8 cellular contexts compared by ENCODE assay signal in genomic region chr7:90655566-90655965, GRCh38. TPM values are rescaled to one million over a fixed set of nuclear protein-coding genes. Genes with fewer than 3 reads are reported as not detected.
DNase-seq lines count a peak whose midpoint lies in the region; ATAC-seq and TF ChIP-seq lines count a peak whose summit lies in the region.
"Had no signal": no experiment of that assay in that cellular context is flagged by ENCODE, and none has a peak within 500 bp of the region (broad histone marks: within the 10 kb centered on the region; RNA-seq: fewer than 3 reads in every experiment).

No MANE protein-coding gene starts in this region.

- peaks cover 43% of the 10 kb centered on the region for H3K9me3 Mint-ChIP-seq in neural progenitor cell

- H3K4me3 ChIP-seq in mammary epithelial cell (replicated peaks in 1 of 3; ENCODE audit: insufficient read depth in 1 of 3, low read depth in 2 of 3, low read length in 3 of 3) = no peak overlapping the region
- no peak overlapping the region for H3K4me3 ChIP-seq in smooth muscle cell
- no peak overlapping the region for H3K4me3 ChIP-seq in neural progenitor cell

- ATAC-seq in GM18907 (IDR thresholded peaks at IDR 0.05; ENCODE audit: unreplicated experiment) = peak; percentile 68
- peak; percentile 65 for ATAC-seq in HG03342 (IDR thresholded peaks at IDR 0.05; ENCODE audit: unreplicated experiment)
- ATAC-seq: HepG2 had no signal

- H3K4me3 Mint-ChIP-seq in neural progenitor cell = no peak overlapping the region

- no peaks in the 10 kb centered on the region for H3K9me3 ChIP-seq in mammary epithelial cell (replicated peaks; ENCODE audit: insufficient read depth, low read length)
- H3K9me3 ChIP-seq in smooth muscle cell (replicated peaks; ENCODE audit: low read depth) = no peaks in the 10 kb centered on the region
- no peaks in the 10 kb centered on the region for H3K9me3 ChIP-seq in neural progenitor cell (ENCODE audit: low read depth)

- TF ChIP-seq CTCF in mammary epithelial cell (conservative IDR thresholded peaks at IDR 0.05 in 1 of 2, IDR thresholded peaks at IDR 0.05 in 1 of 2; ENCODE audit: extremely low read depth in 1 of 2, insufficient read depth in 1 of 2, low read depth in 1 of 2, low read length in 2 of 2) = no peak
- TF ChIP-seq CTCF in smooth muscle cell (IDR thresholded peaks at IDR 0.05; ENCODE audit: borderline replicate concordance, insufficient read depth, poor library complexity, severe bottlenecking) = no peak
- TF ChIP-seq CTCF in neural progenitor cell (IDR thresholded peaks at IDR 0.05) = no peak

- H3K27ac Mint-ChIP-seq in neural progenitor cell = no peak overlapping the region

- no peaks in the 10 kb centered on the region for H3K27me3 Mint-ChIP-seq in neural progenitor cell (ENCODE audit: insufficient read depth, low read depth)

- H2AFZ ChIP-seq in mammary epithelial cell (ENCODE audit: low read depth, low read length) = peak overlapping the region; percentile 40
- H2AFZ ChIP-seq in smooth muscle cell (ENCODE audit: low read depth) = no peak overlapping the region
- no peak overlapping the region for H2AFZ ChIP-seq in neural progenitor cell (replicated peaks)

- H3K4me1 ChIP-seq in mammary epithelial cell (ENCODE audit: insufficient read depth, low read length) = peaks cover 16% of the 10 kb centered on the region
- no peaks in the 10 kb centered on the region for H3K4me1 ChIP-seq in smooth muscle cell (ENCODE audit: low read depth)
- H3K4me1 ChIP-seq in neural progenitor cell = peaks cover 4% of the 10 kb centered on the region

- H3K36me3 ChIP-seq in mammary epithelial cell (ENCODE audit: insufficient read depth, low read length) (no peaks in the 10 kb centered on the region), smooth muscle cell (ENCODE audit: low read depth) (no peaks in the 10 kb centered on the region), neural progenitor cell (no peaks in the 10 kb centered on the region)

- H3K79me2 ChIP-seq in mammary epithelial cell (ENCODE audit: insufficient read depth, low read length) = peaks cover 68% of the 10 kb centered on the region
- peaks cover 9% of the 10 kb centered on the region for H3K79me2 ChIP-seq in smooth muscle cell (ENCODE audit: low read depth)
- peaks cover 80% of the 10 kb centered on the region for H3K79me2 ChIP-seq in neural progenitor cell (ENCODE audit: low read depth)

- no peaks in the 10 kb centered on the region for H4K20me1 ChIP-seq in mammary epithelial cell (ENCODE audit: insufficient read depth, low read length)
- no peaks in the 10 kb centered on the region for H4K20me1 ChIP-seq in smooth muscle cell (ENCODE audit: low read depth)
- no peaks in the 10 kb centered on the region for H4K20me1 ChIP-seq in neural progenitor cell (ENCODE audit: low read depth)

- H3K27ac ChIP-seq in mammary epithelial cell (ENCODE audit: insufficient read depth, low read depth, low read length) = peak overlapping the region; percentile 43
- peak overlapping the region; percentile 28 for H3K27ac ChIP-seq in smooth muscle cell (ENCODE audit: low read depth)
- H3K27ac ChIP-seq in neural progenitor cell = no peak overlapping the region

- peak; percentile 80 for DNase-seq in mammary epithelial cell
- DNase-seq in smooth muscle cell (lab: John Stamatoyannopoulos, UW; ENCODE audit: unreplicated experiment) = no peak
- DNase-seq in posterior cingulate gyrus = no peak
- no peak for DNase-seq in neural progenitor cell (ENCODE audit: low spot score)
- DNase-seq in NCI-H2029 (lab: John Stamatoyannopoulos, UW) = no peak

- dilution Hi-C loops in mammary epithelial cell (cut with HindIII; ENCODE audit: low sequenced_read_pairs) = loop anchor here (5.0 kb wide), 1 partner anchor 68 kb away; no protein-coding TSS in a partner anchor

- BruUV-seq in mammary epithelial cell (replicated peaks; lab: Mats Ljungman, UMichigan) = no TSS peak

- peaks cover 36% of the 10 kb centered on the region for H3K36me3 Mint-ChIP-seq in neural progenitor cell

- H3K27me3 ChIP-seq in mammary epithelial cell (ENCODE audit: insufficient read depth, low read length) (no peaks in the 10 kb centered on the region), smooth muscle cell (ENCODE audit: low read depth) (no peaks in the 10 kb centered on the region), neural progenitor cell (no peaks in the 10 kb centered on the region)

- intact Hi-C loops in mammary epithelial cell (cut with micrococcal nuclease) = no loop called here
- intact Hi-C loops in posterior cingulate gyrus (cut with DNase I) = no loop called here

- 2% methylated on average over 2 of the region's 2 CpGs for WGBS in mammary epithelial cell (ENCODE audit: low coverage, missing lambda C conversion rate)
- 32% methylated on average over 2 of the region's 2 CpGs for WGBS in smooth muscle cell (ENCODE audit: low lambda C conversion rate)

- H3F3A ChIP-seq in smooth muscle cell (ENCODE audit: low read depth) = no peaks in the 10 kb centered on the region
- no peaks in the 10 kb centered on the region for H3F3A ChIP-seq in neural progenitor cell (ENCODE audit: low read depth)

- no peak overlapping the region for H3K9ac ChIP-seq in mammary epithelial cell (ENCODE audit: insufficient read depth, low read length)
- H3K9ac ChIP-seq in smooth muscle cell (ENCODE audit: low read depth) = no peak overlapping the region
- no peak overlapping the region for H3K9ac ChIP-seq in neural progenitor cell

- peaks cover under 1% of the 10 kb centered on the region for H3K4me1 Mint-ChIP-seq in neural progenitor cell

- H3K4me2 ChIP-seq in mammary epithelial cell (ENCODE audit: insufficient read depth, low read depth, low read length) = peak overlapping the region; percentile 63
- peak overlapping the region; percentile 12 for H3K4me2 ChIP-seq in smooth muscle cell
- H3K4me2 ChIP-seq in neural progenitor cell = no peak overlapping the region

- in situ Hi-C loops in mammary epithelial cell (cut with MboI; ENCODE audit: low sequenced_read_pairs in 2 of 2) = no loop called here

- CTCF ChIA-PET in mammary epithelial cell (lab: Charles Lee; ENCODE audit: low non-redundant PET) = no interaction called here

RNA-seq across cellular contexts. Expression of gene CDK14, which starts 59.4 kb away (rescaled TPM):
- total RNA-seq in mammary epithelial cell (10 to 100 TPM; 23.9 to 43.3 TPM), smooth muscle cell (5.3 and 11.2 TPM in 2 replicates), neural progenitor cell (ENCODE audit: low replicate concordance) (41.9 and 52.3 TPM in 2 replicates)
- polyA plus RNA-seq in mammary epithelial cell (6.8 TPM), smooth muscle cell (4.1 and 5.1 TPM in 2 replicates)
- polyA minus RNA-seq in mammary epithelial cell = 46.0 TPM
